ENCODE assay signal across 26 cellular contexts in the genomic region with DNA sequence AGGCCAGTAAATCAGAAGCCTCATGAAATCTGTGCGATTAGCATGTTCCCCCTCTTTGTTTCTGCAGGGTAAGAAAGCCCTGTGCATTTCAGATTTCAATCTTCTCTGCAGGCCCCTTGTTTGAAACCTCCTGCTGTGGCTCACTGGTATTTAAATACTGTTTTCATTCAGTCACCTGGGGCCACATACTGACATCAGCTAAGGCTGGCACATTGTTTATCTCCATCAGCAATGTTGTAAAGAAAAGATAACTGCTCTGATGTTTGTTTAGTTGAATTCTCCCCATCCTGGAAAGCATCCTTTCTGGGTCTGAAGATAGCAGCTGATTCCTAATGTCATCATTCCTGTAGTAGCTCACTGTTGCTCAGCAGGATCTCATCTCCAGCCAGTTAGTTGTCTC.
DNase-seq lines count a peak whose midpoint lies in the region; ATAC-seq and TF ChIP-seq lines count a peak whose summit lies in the region.
"Had no signal": no experiment of that assay in that cellular context is flagged by ENCODE, and none has a peak within 500 bp of the region (broad histone marks: within the 10 kb centered on the region; RNA-seq: fewer than 3 reads in every experiment).

No MANE protein-coding gene starts in this region.

- no peak for ATAC-seq in GM21576 (IDR thresholded peaks at IDR 0.05; ENCODE audit: unreplicated experiment)
- no peak for ATAC-seq in HG03280 (IDR thresholded peaks at IDR 0.05; ENCODE audit: unreplicated experiment)
- ATAC-seq in GM21717 (IDR thresholded peaks at IDR 0.05; ENCODE audit: unreplicated experiment), result no peak
- ATAC-seq: activated naive CD4-positive, alpha-beta T cell treated with anti-CD3 and anti-CD28 coated beads, Interleukin-2, amount 50 U/mL, for 72 hours; GM12878; HCT116; heart right ventricle; Right ventricle myocardium inferior had no signal

- no peak overlapping the region for H3K56ac ChIP-seq in H9 (ENCODE audit: insufficient read length, low read depth, low read length)

- peaks cover 51 to 61% of the 10 kb centered on the region in 2 experiments for H3K4me1 Mint-ChIP-seq in H9
- H3K4me1 Mint-ChIP-seq in CD8-positive, alpha-beta memory T cell, result no peaks in the 10 kb centered on the region
- H3K4me1 Mint-ChIP-seq: nephron had no signal

- 0 out of 2 replicates have a peak overlapping the region, but pooled peaks have one; percentile 13 for H3K4me3 ChIP-seq in iPS-20b (ENCODE audit: low read length)
- H3K4me3 ChIP-seq in CD8-positive, alpha-beta memory T cell (ENCODE audit: low read length), result no peak overlapping the region
- H3K4me3 ChIP-seq: breast epithelium, GM12878, heart right ventricle had no signal

- no peak overlapping the region for H2AK5ac ChIP-seq in H9 (ENCODE audit: insufficient read length, low read length)

- no CpG with 5 or more reads among the region's 1 CpG for WGBS in H9 (ENCODE audit: extremely low coverage, insufficient read length, low lambda C conversion rate)

- TF ChIP-seq CTCF in H9 (conservative IDR thresholded peaks at IDR 0.05), result no peak

- H3K27ac ChIP-seq in H9 (ENCODE audit: insufficient read length, low read depth, low read length), result no peak overlapping the region
- H3K27ac ChIP-seq in iPS-20b (ENCODE audit: low read length), result no peak overlapping the region
- H3K27ac ChIP-seq in CD8-positive, alpha-beta memory T cell (ENCODE audit: low read depth, low read length), result no peak overlapping the region
- H3K27ac ChIP-seq: breast epithelium, heart right ventricle had no signal

- no peak overlapping the region for H3K14ac ChIP-seq in H9 (ENCODE audit: insufficient read depth, low read length)

- no peak overlapping the region for H3K23ac ChIP-seq in H9 (ENCODE audit: insufficient read length, low read depth, low read length)

- H3K36me3 Mint-ChIP-seq in H9 (ENCODE audit: insufficient read depth in 1 of 3, low read depth in 3 of 3), result no peaks in the 10 kb centered on the region
- no peaks in the 10 kb centered on the region for H3K36me3 Mint-ChIP-seq in CD8-positive, alpha-beta memory T cell
- H3K36me3 Mint-ChIP-seq: activated naive CD4-positive, alpha-beta T cell treated with anti-CD3 and anti-CD28 coated beads, Interleukin-2, amount 50 U/mL, for 72 hours; type B pancreatic cell had no signal

- no peak overlapping the region for H2BK5ac ChIP-seq in H9 (ENCODE audit: insufficient read length, low read length)

- no peaks in the 10 kb centered on the region for H3K79me2 ChIP-seq in H9 (ENCODE audit: insufficient read depth, low read length)

- H3K9me3 ChIP-seq in H9 (ENCODE audit: control insufficient read depth, low read depth, low read length) (no peaks in the 10 kb centered on the region), iPS-20b (ENCODE audit: insufficient read depth, low read depth, low read length) (no peaks in the 10 kb centered on the region)
- H3K9me3 ChIP-seq in CD8-positive, alpha-beta memory T cell (ENCODE audit: low read length), result no peaks in the 10 kb centered on the region
- H3K9me3 ChIP-seq: breast epithelium, heart right ventricle had no signal

- no peaks in the 10 kb centered on the region for H3K36me3 ChIP-seq in iPS-20b (ENCODE audit: insufficient read depth, low read depth, low read length)
- no peaks in the 10 kb centered on the region for H3K36me3 ChIP-seq in CD8-positive, alpha-beta memory T cell (ENCODE audit: insufficient read depth, low read length)
- H3K36me3 ChIP-seq: breast epithelium, heart right ventricle had no signal

- CTCF ChIA-PET in CD8-positive, alpha-beta memory T cell (lab: Charles Lee), result no interaction called here

- H4K20me1 ChIP-seq in H9 (ENCODE audit: control insufficient read depth, insufficient read depth, insufficient read length), result no peaks in the 10 kb centered on the region

- no peak overlapping the region for H4K91ac ChIP-seq in H9 (ENCODE audit: insufficient read length, low read depth, low read length)

- POLR2A ChIA-PET in CD8-positive, alpha-beta memory T cell (lab: Charles Lee), result no interaction called here

- no peak overlapping the region for H4K5ac ChIP-seq in H9 (ENCODE audit: insufficient read length, low read depth, low read length)

- no peaks in the 10 kb centered on the region for H3K27me3 ChIP-seq in H9 (ENCODE audit: insufficient read depth, low read length)
- no peaks in the 10 kb centered on the region for H3K27me3 ChIP-seq in iPS-20b (ENCODE audit: insufficient read depth, low read length)
- no peaks in the 10 kb centered on the region for H3K27me3 ChIP-seq in CD8-positive, alpha-beta memory T cell (ENCODE audit: insufficient read depth, low read length, poor library complexity, severe bottlenecking)
- H3K27me3 ChIP-seq: breast epithelium had no signal

- H3K18ac ChIP-seq in H9 (ENCODE audit: insufficient read length, low read depth, low read length), result no peak overlapping the region

- H2BK20ac ChIP-seq in H9 (ENCODE audit: low read depth, low read length, poor library complexity, severe bottlenecking), result no peak overlapping the region

- H3K4ac ChIP-seq in H9 (ENCODE audit: low read depth, low read length), result no peak overlapping the region

- no peaks in the 10 kb centered on the region; a peak in 1 of 5 replicates for H3K9me3 Mint-ChIP-seq in H9
- H3K9me3 Mint-ChIP-seq in CD8-positive, alpha-beta memory T cell, result no peaks in the 10 kb centered on the region
- H3K9me3 Mint-ChIP-seq: nephron, type B pancreatic cell had no signal

- H3K79me1 ChIP-seq in H9 (ENCODE audit: insufficient read depth, low read depth, low read length, poor library complexity, severe bottlenecking), result no peaks in the 10 kb centered on the region

- H2BK120ac ChIP-seq in H9 (ENCODE audit: low read depth, low read length, poor library complexity, severe bottlenecking), result no peak overlapping the region

- no peaks in the 10 kb centered on the region for H3K23me2 ChIP-seq in H9 (ENCODE audit: insufficient read length, low read depth, low read length, poor library complexity, severe bottlenecking)

- H2AFZ ChIP-seq in H9 (ENCODE audit: low read length), result no peak overlapping the region

- 0 out of 5 replicates have a peak overlapping the region, but pooled peaks of 1 of the 2 experiments have one; percentile 2 for H3K4me3 Mint-ChIP-seq in H9
- H3K4me3 Mint-ChIP-seq in CD8-positive, alpha-beta memory T cell, result no peak overlapping the region
- H3K4me3 Mint-ChIP-seq: nephron, type B pancreatic cell had no signal

- H2BK12ac ChIP-seq in H9 (ENCODE audit: insufficient read length, low read depth, low read length), result no peak overlapping the region

- no peak overlapping the region for H4K8ac ChIP-seq in H9 (replicated peaks; ENCODE audit: insufficient read length, low read depth, low read length)

- H3K4me1 ChIP-seq in H9 (ENCODE audit: insufficient read depth, low read length), result peaks cover 4% of the 10 kb centered on the region; the same call in 1 of the 2 replicates
- peaks cover 16% of the 10 kb centered on the region; the same call in 1 of the 2 replicates for H3K4me1 ChIP-seq in iPS-20b (ENCODE audit: insufficient read depth, low read length)
- no peaks in the 10 kb centered on the region for H3K4me1 ChIP-seq in CD8-positive, alpha-beta memory T cell (ENCODE audit: insufficient read depth, low read length)
- H3K4me1 ChIP-seq: breast epithelium, heart right ventricle had no signal

- DNase-seq in H9 (no peak), NCI-H146 treated with DMSO at 0.1 percent for 48 hours (lab: John Stamatoyannopoulos, UW; ENCODE audit: unreplicated experiment) (peak; percentile 92), NCI-H748 (lab: John Stamatoyannopoulos, UW; ENCODE audit: unreplicated experiment) (peak; percentile 92)
- DNase-seq in CD8-positive, alpha-beta memory T cell, result no peak
- DNase-seq: activated CD4-positive, alpha-beta T cell treated with anti-CD3 and anti-CD28 coated beads for 4 hours; activated CD8-positive, alpha-beta memory T cell treated with anti-CD3 and anti-CD28 coated beads for 24 hours; activated T-cell treated with anti-CD3 and anti-CD28 coated beads for 4 hours; DMS153; foreskin melanocyte; heart right ventricle; IMR-90; NCI-H1694 treated with DMSO at 0.1 percent for 48 hours; NCI-H510A treated with DMSO at 0.1 percent for 48 hours; stimulated activated CD4-positive, alpha-beta T cell treated with anti-CD3 and anti-CD28 coated beads, Interleukin-15, amount 100 ng/mL, for 24 hours; stimulated activated CD4-positive, alpha-beta T cell treated with anti-CD3 and anti-CD28 coated beads, Interleukin-4, amount 100 ng/mL, for 4 hours had no signal

- H3K27ac Mint-ChIP-seq in H9, result peak overlapping the region in 2 of 3 experiments; percentile 76 to 81; a peak in 4 of 7 replicates
- no peak overlapping the region for H3K27ac Mint-ChIP-seq in CD8-positive, alpha-beta memory T cell
- H3K27ac Mint-ChIP-seq: activated naive CD4-positive, alpha-beta T cell treated with anti-CD3 and anti-CD28 coated beads, Interleukin-2, amount 50 U/mL, for 72 hours; nephron; type B pancreatic cell had no signal

- no peak overlapping the region for H3K9ac ChIP-seq in H9 (ENCODE audit: extremely low read depth, insufficient read length, low read length)
- no peak overlapping the region for H3K9ac ChIP-seq in iPS-20b (ENCODE audit: low read depth, low read length)

- no peak overlapping the region for H3K4me2 ChIP-seq in H9 (ENCODE audit: insufficient read depth, insufficient read length, low read length)

- H2BK15ac ChIP-seq in H9 (ENCODE audit: low read depth, low read length), result no peak overlapping the region

- no peak overlapping the region for H3T11ph ChIP-seq in H9 (ENCODE audit: low read length)

- no peaks in the 10 kb centered on the region for H3K27me3 Mint-ChIP-seq in H9 (ENCODE audit: low read depth)
- H3K27me3 Mint-ChIP-seq in CD8-positive, alpha-beta memory T cell, result peaks cover 0 to 2% of the 10 kb centered on the region in 2 donors
- H3K27me3 Mint-ChIP-seq: type B pancreatic cell had no signal

Comparison
In these comparisons a context has a peak if more than half of its experiments do, and no peak if none do; other contexts are left out.
1. DNase-seq: peak in NCI-H146 treated with DMSO at 0.1 percent for 48 hours (single experiment) and NCI-H748 (single experiment); none in H9 (single experiment) and CD8-positive, alpha-beta memory T cell (0 of 5).
2. H3K27ac Mint-ChIP-seq: peak in H9 (2 of 3); none in CD8-positive, alpha-beta memory T cell (0 of 8).